ENCODE assay signal across 18 cellular contexts in the genomic region with DNA sequence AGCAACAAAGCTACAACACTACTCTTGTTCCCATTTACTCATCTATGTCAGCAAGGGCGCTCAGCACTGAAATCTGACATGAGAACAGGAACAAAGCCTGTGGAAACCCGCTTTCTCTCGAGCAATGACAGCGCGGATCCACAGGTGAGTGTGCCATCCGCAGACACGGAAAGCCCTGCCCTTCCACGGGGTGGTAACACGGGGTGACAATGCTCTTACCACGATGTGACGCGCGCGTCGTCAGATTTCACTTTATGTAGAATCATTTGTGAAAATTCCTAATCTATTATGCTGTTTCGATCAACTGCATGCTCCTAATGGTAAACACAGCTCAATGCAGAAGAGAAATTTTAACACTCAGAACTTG. TPM values are rescaled to one million over a fixed set of nuclear protein-coding genes. Genes with fewer than 3 reads are reported as not detected.
"Had no signal": no experiment of that assay in that cellular context is flagged by ENCODE, and none has a peak within 500 bp of the region (broad histone marks: within the 10 kb centered on the region; RNA-seq: fewer than 3 reads in every experiment).

No MANE protein-coding gene starts in this region.

- H3K27me3 ChIP-seq: breast epithelium, esophagus muscularis mucosa, gastroesophageal sphincter, heart left ventricle, suprapubic skin had no signal

- H3K9me3 ChIP-seq: breast epithelium, esophagus muscularis mucosa, gastroesophageal sphincter, heart left ventricle, mucosa of descending colon, suprapubic skin had no signal

- H3K36me3 ChIP-seq: breast epithelium, suprapubic skin had no signal

- H3K4me1 ChIP-seq: breast epithelium had no signal

- H3K27ac ChIP-seq: breast epithelium, suprapubic skin, VCaP had no signal

- H3K4me3 ChIP-seq: gastroesophageal sphincter, mucosa of descending colon, skin epidermis, suprapubic skin had no signal

- DNase-seq: activated CD4-positive, alpha-beta memory T cell treated with anti-CD3 and anti-CD28 coated beads for 36 hours; activated CD4-positive, alpha-beta T cell treated with anti-CD3 and anti-CD28 coated beads for 36 hours; activated naive CD4-positive, alpha-beta T cell treated with Interleukin-2 at 50 U/mL for 16 hours; activated naive CD8-positive, alpha-beta T cell treated with anti-CD3 and anti-CD28 coated beads, Interleukin-2, amount 10 ng/mL, durations not matched to agents 7 days and 5 days; cerebellar nuclear complex; effector memory CD4-positive, alpha-beta T cell; kidney glomerular epithelial cell; naive B cell; stimulated activated CD4-positive, alpha-beta T cell treated with anti-CD3 and anti-CD28 coated beads, Interleukin-15, amount 100 ng/mL, for 24 hours; stimulated activated CD4-positive, alpha-beta T cell treated with anti-CD3 and anti-CD28 coated beads, Interleukin-2, amount 100 ng/mL, for 48 hours had no signal

- ATAC-seq: activated CD4-positive, alpha-beta T cell treated with anti-CD3 and anti-CD28 coated beads for 36 hours; gastroesophageal sphincter had no signal

RNA-seq across cellular contexts. Expression of a gene that starts 37.7 kb away (rescaled TPM):
- total RNA-seq: activated CD4-positive, alpha-beta T cell treated with anti-CD3 and anti-CD28 coated beads for 36 hours had no signal
